In the genomic region with DNA sequence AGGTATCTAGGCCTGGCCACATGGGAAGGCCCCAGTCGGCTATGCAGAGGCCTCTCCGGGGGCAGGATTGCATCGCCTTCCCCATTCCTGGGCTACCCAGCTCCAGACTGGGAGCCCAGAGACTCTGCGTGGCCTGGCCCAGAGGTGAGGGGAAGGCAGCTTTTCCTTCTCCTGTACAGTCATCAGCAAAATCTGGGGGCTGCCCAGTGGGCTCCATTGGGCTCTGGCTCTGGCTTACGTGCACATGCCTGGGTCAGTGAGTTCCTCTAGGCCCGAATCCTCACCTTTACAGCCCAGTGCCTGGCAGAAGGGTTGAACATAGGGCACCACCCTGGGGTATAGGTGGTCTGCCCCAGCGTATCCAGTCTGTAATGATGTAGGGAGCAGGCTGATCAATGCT, we compare ENCODE assay signal across 19 cellular contexts. TPM values are rescaled to one million over a fixed set of nuclear protein-coding genes. Genes with fewer than 3 reads are reported as not detected.
A peak's percentile ranks its signal among the peaks of the same experiment; 100 is the strongest.
DNase-seq lines count a peak whose midpoint lies in the region; ATAC-seq, FAIRE-seq and TF ChIP-seq lines count a peak whose summit lies in the region.
"Had no signal": no experiment of that assay in that cellular context is flagged by ENCODE, and none has a peak within 500 bp of the region (broad histone marks: within the 10 kb centered on the region; RNA-seq: fewer than 3 reads in every experiment).

No MANE protein-coding gene starts in this region.

- no peak overlapping the region for H3K23ac ChIP-seq in H1 (ENCODE audit: insufficient read length)

- H3K23me2 ChIP-seq in H1 (ENCODE audit: low read depth, low read length): peaks cover 19% of the 10 kb centered on the region; the same call in 1 of the 2 replicates

- H3K27me3 ChIP-seq in HCT116 (ENCODE audit: insufficient read depth, low read length) (no peaks in the 10 kb centered on the region), H1 (replicated peaks in 1 of 4; ENCODE audit: control insufficient read depth in 3 of 4, extremely low read depth in 1 of 4, insufficient read depth in 3 of 4, low read length in 3 of 4) (peaks cover 36 to 67% (median 52%) of the 10 kb centered on the region in 4 experiments), neutrophil (peaks cover 17% of the 10 kb centered on the region)

- H2AK5ac ChIP-seq in H1 (ENCODE audit: low read depth, low read length): peak overlapping the region; percentile 6; the same call in 1 of the 2 replicates

- H3K9ac ChIP-seq in HCT116 (ENCODE audit: low read length): no peak overlapping the region
- H3K9ac ChIP-seq in H1 (replicated peaks in 1 of 4; ENCODE audit: extremely low read depth in 1 of 4, low read depth in 3 of 4, low read length in 3 of 4): peak overlapping the region in 1 of 4 experiments; percentile 14; a peak in 1 of 7 replicates

- H4K91ac ChIP-seq in H1 (replicated peaks; ENCODE audit: insufficient read length, low read length): no peak overlapping the region

- H3K36me3 ChIP-seq in HCT116 (ENCODE audit: control insufficient read depth in 1 of 2, insufficient read depth in 2 of 2, low read length in 2 of 2) (no peaks in the 10 kb centered on the region), H1 (ENCODE audit: control insufficient read depth in 2 of 4, insufficient read depth in 4 of 4, low read length in 3 of 4) (peaks cover 0 to 11% (median 0%) of the 10 kb centered on the region in 4 experiments; a peak in 1 of 8 replicates), neutrophil (peaks cover 71% of the 10 kb centered on the region)

- POLR2A ChIA-PET in HCT116 (lab: Charles Lee) (interaction anchor here (0.7 kb wide), 1 partner anchor 18 kb away, joined by 3 read pairs; no protein-coding TSS in a partner anchor), H1 (lab: Charles Lee; ENCODE audit: partially characterized antibody) (interaction anchor here (1.0 to 2.3 kb wide), 8 partner anchors 11 to 55 kb away, joined by 3 to 11 read pairs (median 6); a partner anchor contains a TSS)

- no peaks in the 10 kb centered on the region for H3K9me3 ChIP-seq in HCT116 (ENCODE audit: control insufficient read depth in 1 of 2, insufficient read depth in 1 of 2, low read depth in 1 of 2, low read length in 2 of 2)
- H3K9me3 ChIP-seq in H1 (ENCODE audit: insufficient read depth in 2 of 2, low read depth in 1 of 2, low read length in 1 of 2): no peaks in the 10 kb centered on the region
- no peaks in the 10 kb centered on the region for H3K9me3 ChIP-seq in neutrophil
- H3K9me3 ChIP-seq: Caco-2 had no signal

- RAD21 ChIA-PET in HCT116 (lab: Charles Lee; ENCODE audit: low non-redundant PET in 1 of 2, low total read pairs in 2 of 2, uncharacterized antibody in 2 of 2, unreplicated experiment in 2 of 2): no interaction called here

- H3K4me1 ChIP-seq in HCT116 (ENCODE audit: control insufficient read depth in 1 of 2, insufficient read depth in 2 of 2, low read length in 2 of 2) (peaks cover 59 to 81% of the 10 kb centered on the region in 2 experiments), H1 (replicated peaks in 1 of 4; ENCODE audit: control insufficient read depth in 3 of 4, insufficient read depth in 4 of 4, low read length in 3 of 4) (peaks cover 10 to 39% (median 27%) of the 10 kb centered on the region in 4 experiments), neutrophil (ENCODE audit: control insufficient read depth in 1 of 2, insufficient read depth in 1 of 2, low read depth in 1 of 2, low read length in 1 of 2) (peaks cover 9 to 28% of the 10 kb centered on the region in 2 experiments)
- H3K4me1 ChIP-seq: Caco-2 had no signal

- WGBS in H1 (ENCODE audit: extremely low coverage in 1 of 2, insufficient coverage in 1 of 2, insufficient read length in 1 of 2, insufficient replicate concordance in 2 of 2, low coverage in 1 of 2, low lambda C conversion rate in 2 of 2, missing lambda C conversion rate in 1 of 2), 2 experiments: 87% methylated on average over 6 of the region's 7 CpGs; no CpG with 5 or more reads in 1 of the 2 experiments

- H4K8ac ChIP-seq in H1 (ENCODE audit: extremely low read depth, insufficient read depth, low read length): no peak overlapping the region; the same call in 1 of the 2 replicates

- H3K18ac ChIP-seq in H1 (ENCODE audit: extremely low read depth, low read length): no peak overlapping the region; the same call in 1 of the 2 replicates

- H2BK5ac ChIP-seq in H1 (ENCODE audit: low read depth, low read length): no peak overlapping the region

- no peak for TF ChIP-seq CTCF in HCT116 (IDR thresholded peaks at IDR 0.05 in 2 of 3, conservative IDR thresholded peaks at IDR 0.05 in 1 of 3; ENCODE audit: borderline replicate concordance in 1 of 3, insufficient read depth in 1 of 3, low read depth in 2 of 3, low read length in 2 of 3)
- TF ChIP-seq CTCF in VCaP (conservative IDR thresholded peaks at IDR 0.05): no peak
- no peak for TF ChIP-seq CTCF in H1 (IDR thresholded peaks at IDR 0.05; ENCODE audit: control extremely low read depth in 1 of 3, insufficient read depth in 1 of 3, low read depth in 1 of 3, low read length in 3 of 3)
- TF ChIP-seq CTCF in neutrophil (IDR thresholded peaks at IDR 0.05): no peak

- no peak overlapping the region for H3K4ac ChIP-seq in H1 (replicated peaks; ENCODE audit: insufficient read length, low read depth, low read length)

- BruUV-seq in HCT116 (replicated peaks; lab: Mats Ljungman, UMichigan): no TSS peak

- H2AFZ ChIP-seq in HCT116 (ENCODE audit: low read depth, low read length, poor library complexity, severe bottlenecking) (no peak overlapping the region), H1 (ENCODE audit: low read length) (no peak overlapping the region)
- H2AFZ ChIP-seq: GM23338 had no signal

- peak overlapping the region; percentile 74; the same call in 1 of the 2 replicates for H3K4me2 ChIP-seq in HCT116 (ENCODE audit: low read length)
- H3K4me2 ChIP-seq in H1 (ENCODE audit: insufficient read depth in 1 of 2, low read depth in 2 of 2, low read length in 2 of 2): no peak overlapping the region
- H3K4me2 ChIP-seq: GM23338 had no signal

- no peak overlapping the region for H3K14ac ChIP-seq in H1 (ENCODE audit: insufficient read length)

- H2BK20ac ChIP-seq in H1 (ENCODE audit: low read length): no peak overlapping the region

- no peak overlapping the region for H2BK15ac ChIP-seq in H1 (ENCODE audit: low read length)

- H3K27ac ChIP-seq in HCT116 (ENCODE audit: low read depth, low read length) (no peak overlapping the region), VCaP (peak overlapping the region; percentile 99), H1 (ENCODE audit: low read depth, low read length) (no peak overlapping the region), neutrophil (peak overlapping the region; percentile 8)

- H4K5ac ChIP-seq in H1 (ENCODE audit: insufficient read length, low read depth, low read length): no peak overlapping the region

- ATAC-seq in HCT116: no peak
- ATAC-seq: GM23338, HepG2 had no signal

- TF ChIP-seq RAD21 in HCT116 (IDR thresholded peaks at IDR 0.05; ENCODE audit: low read depth) (no peak), H1 (IDR thresholded peaks at IDR 0.05 in 1 of 2, conservative IDR thresholded peaks at IDR 0.05 in 1 of 2; ENCODE audit: low read depth in 2 of 2, low read length in 2 of 2) (no peak)

- H3K79me2 ChIP-seq in HCT116 (ENCODE audit: insufficient read depth, low read length) (no peaks in the 10 kb centered on the region), H1 (ENCODE audit: control insufficient read depth in 1 of 2, insufficient read depth in 2 of 2, low read length in 2 of 2) (no peaks in the 10 kb centered on the region)

- TF ChIP-seq POLR2A in HCT116 (IDR thresholded peaks at IDR 0.05; ENCODE audit: borderline replicate concordance, extremely low read depth, insufficient read depth, insufficient read length) (no peak), H1 (IDR thresholded peaks at IDR 0.05; ENCODE audit: control extremely low read depth in 1 of 2, low read depth in 2 of 2, low read length in 2 of 2) (no peak)

- no peak for DNase-seq in HCT116 (ENCODE audit: low read depth, low spot score)
- no peak for DNase-seq in H1 (ENCODE audit: low read depth in 1 of 2, low spot score in 2 of 2)
- DNase-seq in NCI-H1417 treated with DMSO at 0.1 percent for 48 hours (lab: John Stamatoyannopoulos, UW): no peak
- no peak for DNase-seq in SW480 (ENCODE audit: low spot score)
- no peak for DNase-seq in activated gamma-delta T cell treated with Interleukin-2 at 50 U/mL for 16 hours
- DNase-seq: ACHN; AML-193; Caco-2; CD4-positive, alpha-beta T cell; GDM1; H7 had no signal

- intact Hi-C loops in HCT116 (cut with micrococcal nuclease): no loop called here

- peak overlapping the region; percentile 19; the same call in 1 of the 2 replicates for H2BK12ac ChIP-seq in H1 (ENCODE audit: low read depth, low read length)

- H3K56ac ChIP-seq in H1 (replicated peaks; ENCODE audit: insufficient read length, low read depth, low read length): no peak overlapping the region

- H3K9me2 ChIP-seq in HCT116 (ENCODE audit: insufficient read depth): no peaks in the 10 kb centered on the region

- CTCF ChIA-PET in HCT116 (lab: Charles Lee): interaction anchor here (1.6 kb wide), 1 partner anchor 70 kb away, joined by 5 read pairs; no protein-coding TSS in a partner anchor
- CTCF ChIA-PET in H1 (lab: Charles Lee; ENCODE audit: partially characterized antibody): interaction anchor here (0.8 to 16.2 kb wide), 7 partner anchors 8 to 500 kb away, joined by 3 to 518 read pairs (median 59); a partner anchor contains a TSS

- H4K20me1 ChIP-seq in HCT116 (ENCODE audit: insufficient read depth) (no peaks in the 10 kb centered on the region), H1 (replicated peaks in 1 of 2; ENCODE audit: control insufficient read depth in 1 of 2, insufficient read depth in 2 of 2, low read length in 2 of 2) (no peaks in the 10 kb centered on the region)

- no peaks in the 10 kb centered on the region; the same call in 1 of the 2 replicates for H3K79me1 ChIP-seq in H1 (ENCODE audit: low read depth, low read length)

- TF ChIP-seq EP300 in H1 (IDR thresholded peaks at IDR 0.05; ENCODE audit: borderline replicate concordance in 1 of 2, low read depth in 2 of 2, low read length in 2 of 2): no peak

- no peak for FAIRE-seq in H1 (lab: Jason Lieb, UNC)
- FAIRE-seq: A204.1, D721Med, HepG2 had no signal

- H2BK120ac ChIP-seq in H1 (replicated peaks; ENCODE audit: low read depth, low read length): no peak overlapping the region

- H3K4me3 ChIP-seq in HCT116 (replicated peaks in 1 of 2; ENCODE audit: low read depth in 1 of 2, low read length in 2 of 2): no peak overlapping the region
- H3K4me3 ChIP-seq in H1 (ENCODE audit: extremely low read depth in 1 of 4, insufficient read depth in 2 of 4, low read depth in 3 of 4, low read length in 4 of 4): no peak overlapping the region
- no peak overlapping the region for H3K4me3 ChIP-seq in neutrophil (ENCODE audit: low read depth in 1 of 2, low read length in 1 of 2)
- H3K4me3 ChIP-seq: GM23338 had no signal

RNA-seq across cellular contexts. Expression of a gene that starts 3.9 kb away (rescaled TPM):
- total RNA-seq in HCT116 (2021; ENCODE audit: unreplicated experiment): 0.89 TPM
- polyA plus RNA-seq in HCT116 (2012): 0.18 and 0.25 TPM in 2 replicates
- 0.26 TPM in 1 of 2 replicates, not detected in the other for total RNA-seq in H1 (2021; fragmentation: NEBNext Ultra II Directional; extraction: Animal tissue kit (Norgen Biotek cat#: 25700))
- polyA plus RNA-seq in H1 (2011; rRNA removed): 0.16 and 0.18 TPM in 2 replicates
- polyA plus RNA-seq in H1 (2011; cell fraction: cytosol; rRNA removed): 0.22 TPM
- polyA plus RNA-seq in H1 (2011; cell fraction: nucleus; rRNA removed): 0.94 TPM
- polyA plus RNA-seq in H1 (2012, experiment 1 of 2): 0.16 to 0.21 TPM in 2 of 4 replicates, not detected in the others
- not detected for polyA plus RNA-seq in H1 (2012, experiment 2 of 2)
- not detected for polyA plus RNA-seq in H1 (2013, experiment 1 of 2)
- polyA plus RNA-seq in H1 (2013, experiment 2 of 2): 0.04 TPM
- polyA minus RNA-seq in H1 (2011; rRNA and poly(A)+ RNA removed): not detected in 2 replicates
- polyA minus RNA-seq in H1 (2011; cell fraction: cytosol; rRNA and poly(A)+ RNA removed): not detected
- polyA minus RNA-seq in H1 (2011; cell fraction: nucleus; rRNA and poly(A)+ RNA removed): 2.1 TPM
- total RNA-seq: CD4-positive, alpha-beta T cell; HepG2 had no signal
- polyA plus RNA-seq: BJ, GM23338, HepG2, IgD-negative memory B cell had no signal

RNA-seq across cellular contexts. Expression of a gene that starts 20.9 kb away (rescaled TPM):
- 2.8 TPM for total RNA-seq in HCT116 (2021; ENCODE audit: unreplicated experiment)
- 1.7 TPM in 2 replicates for polyA plus RNA-seq in HCT116 (2012)
- total RNA-seq in H1 (2021; fragmentation: NEBNext Ultra II Directional; extraction: Animal tissue kit (Norgen Biotek cat#: 25700)): 8.4 and 9.4 TPM in 2 replicates
- 7.2 and 11.3 TPM in 2 replicates for polyA plus RNA-seq in H1 (2011; rRNA removed)
- polyA plus RNA-seq in H1 (2011; cell fraction: cytosol; rRNA removed): 10.7 TPM
- polyA plus RNA-seq in H1 (2011; cell fraction: nucleus; rRNA removed): 30.4 TPM
- 4.1 to 10.7 TPM (median 7.5 TPM) in 4 replicates for polyA plus RNA-seq in H1 (2012, experiment 1 of 2)
- 4.1 TPM for polyA plus RNA-seq in H1 (2012, experiment 2 of 2)
- polyA plus RNA-seq in H1 (2013, experiment 1 of 2): 7.0 TPM
- polyA plus RNA-seq in H1 (2013, experiment 2 of 2): 7.6 TPM
- 6.1 and 6.2 TPM in 2 replicates for polyA minus RNA-seq in H1 (2011; rRNA and poly(A)+ RNA removed)
- polyA minus RNA-seq in H1 (2011; cell fraction: cytosol; rRNA and poly(A)+ RNA removed): 3.7 TPM
- 20.0 TPM for polyA minus RNA-seq in H1 (2011; cell fraction: nucleus; rRNA and poly(A)+ RNA removed)
- total RNA-seq: HepG2 had no signal

RNA-seq across cellular contexts. Expression of a gene that starts 36.7 kb away (rescaled TPM):
- 8.8 TPM for total RNA-seq in HCT116 (2021; ENCODE audit: unreplicated experiment)
- polyA plus RNA-seq in HCT116 (2012): 2.8 and 3.5 TPM in 2 replicates
- total RNA-seq in H1 (2021; fragmentation: NEBNext Ultra II Directional; extraction: Animal tissue kit (Norgen Biotek cat#: 25700)): 35.1 and 38.2 TPM in 2 replicates
- polyA plus RNA-seq in H1 (2011; rRNA removed): 9.6 and 15.3 TPM in 2 replicates
- polyA plus RNA-seq in H1 (2011; cell fraction: cytosol; rRNA removed): 11.9 TPM
- polyA plus RNA-seq in H1 (2011; cell fraction: nucleus; rRNA removed): 9.2 TPM
- polyA plus RNA-seq in H1 (2012, experiment 1 of 2): 16.0 to 31.4 TPM (median 18.6 TPM) in 4 replicates
- polyA plus RNA-seq in H1 (2012, experiment 2 of 2): 19.4 TPM
- polyA plus RNA-seq in H1 (2013, experiment 1 of 2): 39.7 TPM
- 42.5 TPM for polyA plus RNA-seq in H1 (2013, experiment 2 of 2)
- 8.6 and 10.5 TPM in 2 replicates for polyA minus RNA-seq in H1 (2011; rRNA and poly(A)+ RNA removed)
- 10.1 TPM for polyA minus RNA-seq in H1 (2011; cell fraction: cytosol; rRNA and poly(A)+ RNA removed)
- 14.0 TPM for polyA minus RNA-seq in H1 (2011; cell fraction: nucleus; rRNA and poly(A)+ RNA removed)

RNA-seq across cellular contexts. Expression of a gene that starts 47.9 kb away (rescaled TPM):
- 19.9 TPM for total RNA-seq in HCT116 (2021; ENCODE audit: unreplicated experiment)
- polyA plus RNA-seq in HCT116 (2012): 17.3 and 17.9 TPM in 2 replicates
- total RNA-seq in H1 (2021; fragmentation: NEBNext Ultra II Directional; extraction: Animal tissue kit (Norgen Biotek cat#: 25700)): 9.0 and 9.4 TPM in 2 replicates
- polyA plus RNA-seq in H1 (2011; rRNA removed): 6.9 and 12.5 TPM in 2 replicates
- 7.0 TPM for polyA plus RNA-seq in H1 (2011; cell fraction: cytosol; rRNA removed)
- polyA plus RNA-seq in H1 (2011; cell fraction: nucleus; rRNA removed): 12.6 TPM
- 5.8 to 9.4 TPM (median 8.1 TPM) in 4 replicates for polyA plus RNA-seq in H1 (2012, experiment 1 of 2)
- 7.9 TPM for polyA plus RNA-seq in H1 (2012, experiment 2 of 2)
- 6.6 TPM for polyA plus RNA-seq in H1 (2013, experiment 1 of 2)
- polyA plus RNA-seq in H1 (2013, experiment 2 of 2): 5.3 TPM
- 4.6 and 6.3 TPM in 2 replicates for polyA minus RNA-seq in H1 (2011; rRNA and poly(A)+ RNA removed)
- 8.0 TPM for polyA minus RNA-seq in H1 (2011; cell fraction: cytosol; rRNA and poly(A)+ RNA removed)
- polyA minus RNA-seq in H1 (2011; cell fraction: nucleus; rRNA and poly(A)+ RNA removed): 13.7 TPM
- polyA plus RNA-seq: BJ, HepG2, IgD-negative memory B cell had no signal

RNA-seq across cellular contexts. Expression of a gene that starts 53.9 kb away (rescaled TPM):
- total RNA-seq in HCT116 (2021; ENCODE audit: unreplicated experiment): 15.6 TPM
- 7.5 and 9.6 TPM in 2 replicates for polyA plus RNA-seq in HCT116 (2012)
- total RNA-seq in H1 (2021; fragmentation: NEBNext Ultra II Directional; extraction: Animal tissue kit (Norgen Biotek cat#: 25700)): 0.33 and 0.78 TPM in 2 replicates
- 0.45 and 0.63 TPM in 2 replicates for polyA plus RNA-seq in H1 (2011; rRNA removed)
- 0.10 TPM for polyA plus RNA-seq in H1 (2011; cell fraction: cytosol; rRNA removed)
- 0.73 TPM for polyA plus RNA-seq in H1 (2011; cell fraction: nucleus; rRNA removed)
- polyA plus RNA-seq in H1 (2012, experiment 1 of 2): 0.62 to 1.1 TPM (median 0.85 TPM) in 4 replicates
- polyA plus RNA-seq in H1 (2012, experiment 2 of 2): 0.25 TPM
- 0.71 TPM for polyA plus RNA-seq in H1 (2013, experiment 1 of 2)
- polyA plus RNA-seq in H1 (2013, experiment 2 of 2): 0.50 TPM
- polyA minus RNA-seq in H1 (2011; rRNA and poly(A)+ RNA removed): 0.22 and 0.50 TPM in 2 replicates
- polyA minus RNA-seq in H1 (2011; cell fraction: cytosol; rRNA and poly(A)+ RNA removed): 0.66 TPM
- polyA minus RNA-seq in H1 (2011; cell fraction: nucleus; rRNA and poly(A)+ RNA removed): 1.8 TPM

Comparison
In these comparisons a context has a peak if more than half of its experiments do, and no peak if none do; other contexts are left out.
1. H3K27ac ChIP-seq: peak in VCaP (single experiment) and neutrophil (single experiment); none in HCT116 (single experiment) and H1 (single experiment).